Comparison of ENCODE assay signal across 1 cellular context in the genomic region with DNA sequence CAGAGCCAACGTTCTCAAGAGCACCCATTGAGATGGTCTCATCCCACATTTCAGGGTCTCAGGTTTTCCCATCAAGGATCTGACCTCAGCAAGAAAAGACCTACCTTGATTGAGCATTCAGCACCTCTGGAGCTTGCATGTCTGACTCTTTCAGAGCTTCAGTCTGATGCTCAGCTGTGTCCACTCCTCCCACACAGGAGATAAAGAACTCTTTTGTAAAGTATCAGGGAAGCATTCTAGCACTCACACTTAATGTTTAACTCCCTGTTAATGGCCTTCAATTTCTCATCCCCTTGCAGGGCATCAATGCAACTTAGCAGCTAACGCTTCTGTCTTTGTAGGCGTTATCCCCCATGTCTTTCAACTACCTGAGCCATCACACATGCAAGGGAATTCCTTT.
TF ChIP-seq lines count a peak whose summit lies in the region.

No MANE protein-coding gene starts in this region.

TF ChIP-seq in WTC11, 78 proteins besides CTCF, POLR2A, EP300 and RAD21 (continued from another document):
- no peak for TF ChIP-seq MYBL2 (CRISPR knock-in tag; IDR thresholded peaks at IDR 0.05)
- TF ChIP-seq ZNF263 (CRISPR knock-in tag; IDR thresholded peaks at IDR 0.05; ENCODE audit: low read depth), result no peak
- TF ChIP-seq TEAD4 (CRISPR knock-in tag; IDR thresholded peaks at IDR 0.05), result no peak
- TF ChIP-seq AR (CRISPR knock-in tag; IDR thresholded peaks at IDR 0.05), result no peak
- TF ChIP-seq ZNF219 (CRISPR knock-in tag; IDR thresholded peaks at IDR 0.05; ENCODE audit: borderline replicate concordance), result no peak
- no peak for TF ChIP-seq ZSCAN18 (CRISPR knock-in tag; IDR thresholded peaks at IDR 0.05)
- TF ChIP-seq RORB (CRISPR knock-in tag; IDR thresholded peaks at IDR 0.05), result no peak
